ENCODE assay signal across 25 cellular contexts in the genomic region with DNA sequence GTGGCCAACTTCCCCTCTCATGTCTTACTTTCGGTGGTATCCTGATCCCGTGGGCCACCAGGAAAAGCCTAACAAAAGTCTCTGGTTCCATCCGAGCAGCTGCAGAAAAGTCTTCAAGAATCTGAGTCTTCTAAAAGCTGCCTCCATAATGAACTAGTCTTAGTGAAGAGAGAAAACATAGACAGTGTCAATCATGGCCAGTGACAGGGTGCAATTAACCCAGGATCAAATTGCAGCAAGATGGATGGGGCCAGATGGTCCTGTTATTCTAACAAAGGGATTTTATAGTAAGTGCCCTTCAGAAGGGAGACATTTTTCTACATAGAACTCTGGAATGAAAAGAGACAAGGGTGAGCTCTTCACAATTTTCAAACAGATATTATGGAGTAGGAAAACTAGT.
"Had no signal": no experiment of that assay in that cellular context is flagged by ENCODE, and none has a peak within 500 bp of the region (broad histone marks: within the 10 kb centered on the region; RNA-seq: fewer than 3 reads in every experiment).

No MANE protein-coding gene starts in this region.

- H3K9me3 Mint-ChIP-seq: activated CD4-positive, alpha-beta T cell treated with anti-CD3 and anti-CD28 coated beads, Interleukin-2, amount 10 ng/mL, durations not matched to agents 24 days and 14 days; activated naive CD8-positive, alpha-beta T cell treated with anti-CD3 and anti-CD28 coated beads, Interleukin-2, amount 50 U/mL, for 24 hours; activated T-cell treated with anti-CD3 and anti-CD28 coated beads, Interleukin-2, amount 50 U/mL, for 4 hours; brain; memory B cell; stimulated activated effector memory CD8-positive, alpha-beta T cell treated with anti-CD3 and anti-CD28 coated beads, Interleukin-12 subunit alpha, Interleukin-12 subunit beta, amount 100 ng/mL, for 72 hours had no signal

- H3K4me3 Mint-ChIP-seq: activated CD4-positive, alpha-beta T cell treated with anti-CD3 and anti-CD28 coated beads, Interleukin-2, amount 10 ng/mL, durations not matched to agents 24 days and 14 days; activated naive CD4-positive, alpha-beta T cell treated with anti-CD3 and anti-CD28 coated beads, Interleukin-2, amount 10 ng/mL, durations not matched to agents 7 days and 5 days; activated naive CD8-positive, alpha-beta T cell treated with anti-CD3 and anti-CD28 coated beads, Interleukin-2, amount 50 U/mL, for 24 hours; activated T-cell treated with anti-CD3 and anti-CD28 coated beads, Interleukin-2, amount 50 U/mL, for 4 hours; brain; memory B cell; naive B cell; stimulated activated effector memory CD8-positive, alpha-beta T cell treated with anti-CD3 and anti-CD28 coated beads, Interleukin-12 subunit alpha, Interleukin-12 subunit beta, amount 100 ng/mL, for 72 hours had no signal

- H3K27ac ChIP-seq: dorsolateral prefrontal cortex, heart left ventricle, neutrophil, parathyroid adenoma, right lobe of liver, stomach, vagina had no signal

- H3K9me3 ChIP-seq: heart left ventricle, neutrophil, right lobe of liver, stomach, vagina had no signal

- H3K36me3 Mint-ChIP-seq: activated naive CD4-positive, alpha-beta T cell treated with anti-CD3 and anti-CD28 coated beads, Interleukin-2, amount 10 ng/mL, durations not matched to agents 7 days and 5 days; brain; memory B cell; naive B cell; stimulated activated effector memory CD8-positive, alpha-beta T cell treated with anti-CD3 and anti-CD28 coated beads, Interleukin-12 subunit alpha, Interleukin-12 subunit beta, amount 100 ng/mL, for 72 hours had no signal

- ATAC-seq: activated naive CD8-positive, alpha-beta T cell treated with anti-CD3 and anti-CD28 coated beads, Interleukin-2, amount 50 U/mL, for 24 hours; activated T-cell treated with anti-CD3 and anti-CD28 coated beads, Interleukin-2, amount 50 U/mL, for 4 hours; heart left ventricle; left ventricle myocardium superior; right lobe of liver; stimulated activated effector memory CD8-positive, alpha-beta T cell treated with anti-CD3 and anti-CD28 coated beads, Interleukin-12 subunit alpha, Interleukin-12 subunit beta, amount 100 ng/mL, for 72 hours had no signal

- H3K27me3 ChIP-seq: heart left ventricle, neutrophil, right lobe of liver, stomach, vagina had no signal

- H3K4me1 Mint-ChIP-seq: activated CD4-positive, alpha-beta T cell treated with anti-CD3 and anti-CD28 coated beads, Interleukin-2, amount 10 ng/mL, durations not matched to agents 24 days and 14 days; activated naive CD4-positive, alpha-beta T cell treated with anti-CD3 and anti-CD28 coated beads, Interleukin-2, amount 10 ng/mL, durations not matched to agents 7 days and 5 days; activated naive CD8-positive, alpha-beta T cell treated with anti-CD3 and anti-CD28 coated beads, Interleukin-2, amount 50 U/mL, for 24 hours; memory B cell; naive B cell; stimulated activated effector memory CD8-positive, alpha-beta T cell treated with anti-CD3 and anti-CD28 coated beads, Interleukin-12 subunit alpha, Interleukin-12 subunit beta, amount 100 ng/mL, for 72 hours had no signal

- H3K36me3 ChIP-seq: heart left ventricle, neutrophil, right lobe of liver, stomach, vagina had no signal

- DNase-seq: activated CD4-positive, alpha-beta T cell treated with anti-CD3 and anti-CD28 coated beads, Interleukin-2, amount 10 ng/mL, durations not matched to agents 24 days and 14 days; activated CD8-positive, alpha-beta memory T cell treated with anti-CD3 and anti-CD28 coated beads, Interleukin-2, amount 50 U/mL, for 4 hours; activated effector memory CD4-positive, alpha-beta T cell treated with Interleukin-2 at 50 U/mL for 16 hours; activated naive CD4-positive, alpha-beta T cell treated with anti-CD3 and anti-CD28 coated beads, Interleukin-2, amount 10 ng/mL, durations not matched to agents 7 days and 5 days; activated naive CD8-positive, alpha-beta T cell treated with anti-CD3 and anti-CD28 coated beads, Interleukin-2, amount 50 U/mL, for 24 hours; activated T-cell treated with anti-CD3 and anti-CD28 coated beads, Interleukin-2, amount 50 U/mL, for 4 hours; anterior cingulate cortex; caudate nucleus; dorsolateral prefrontal cortex; erythroblast; heart left ventricle; left ventricle myocardium superior; naive B cell; right lobe of liver; stimulated activated CD4-positive, alpha-beta T cell treated with anti-CD3 and anti-CD28 coated beads, Interleukin-4, amount 100 ng/mL, for 24 hours; stomach; T1000; trophoblast cell had no signal

- H3K27ac Mint-ChIP-seq: activated CD4-positive, alpha-beta T cell treated with anti-CD3 and anti-CD28 coated beads, Interleukin-2, amount 10 ng/mL, durations not matched to agents 24 days and 14 days; activated naive CD4-positive, alpha-beta T cell treated with anti-CD3 and anti-CD28 coated beads, Interleukin-2, amount 10 ng/mL, durations not matched to agents 7 days and 5 days; activated naive CD8-positive, alpha-beta T cell treated with anti-CD3 and anti-CD28 coated beads, Interleukin-2, amount 50 U/mL, for 24 hours; memory B cell; naive B cell; stimulated activated effector memory CD8-positive, alpha-beta T cell treated with anti-CD3 and anti-CD28 coated beads, Interleukin-12 subunit alpha, Interleukin-12 subunit beta, amount 100 ng/mL, for 72 hours had no signal

- H3K27me3 Mint-ChIP-seq: activated CD4-positive, alpha-beta T cell treated with anti-CD3 and anti-CD28 coated beads, Interleukin-2, amount 10 ng/mL, durations not matched to agents 24 days and 14 days; activated naive CD4-positive, alpha-beta T cell treated with anti-CD3 and anti-CD28 coated beads, Interleukin-2, amount 10 ng/mL, durations not matched to agents 7 days and 5 days; activated naive CD8-positive, alpha-beta T cell treated with anti-CD3 and anti-CD28 coated beads, Interleukin-2, amount 50 U/mL, for 24 hours; brain had no signal

- H3K4me3 ChIP-seq: dorsolateral prefrontal cortex, heart left ventricle, right lobe of liver, smooth muscle cell, stomach, vagina had no signal

- H3K4me1 ChIP-seq: heart left ventricle, parathyroid adenoma, stomach, vagina had no signal
